Comparison of ENCODE assay signal across 8 cellular contexts in the genomic region with DNA sequence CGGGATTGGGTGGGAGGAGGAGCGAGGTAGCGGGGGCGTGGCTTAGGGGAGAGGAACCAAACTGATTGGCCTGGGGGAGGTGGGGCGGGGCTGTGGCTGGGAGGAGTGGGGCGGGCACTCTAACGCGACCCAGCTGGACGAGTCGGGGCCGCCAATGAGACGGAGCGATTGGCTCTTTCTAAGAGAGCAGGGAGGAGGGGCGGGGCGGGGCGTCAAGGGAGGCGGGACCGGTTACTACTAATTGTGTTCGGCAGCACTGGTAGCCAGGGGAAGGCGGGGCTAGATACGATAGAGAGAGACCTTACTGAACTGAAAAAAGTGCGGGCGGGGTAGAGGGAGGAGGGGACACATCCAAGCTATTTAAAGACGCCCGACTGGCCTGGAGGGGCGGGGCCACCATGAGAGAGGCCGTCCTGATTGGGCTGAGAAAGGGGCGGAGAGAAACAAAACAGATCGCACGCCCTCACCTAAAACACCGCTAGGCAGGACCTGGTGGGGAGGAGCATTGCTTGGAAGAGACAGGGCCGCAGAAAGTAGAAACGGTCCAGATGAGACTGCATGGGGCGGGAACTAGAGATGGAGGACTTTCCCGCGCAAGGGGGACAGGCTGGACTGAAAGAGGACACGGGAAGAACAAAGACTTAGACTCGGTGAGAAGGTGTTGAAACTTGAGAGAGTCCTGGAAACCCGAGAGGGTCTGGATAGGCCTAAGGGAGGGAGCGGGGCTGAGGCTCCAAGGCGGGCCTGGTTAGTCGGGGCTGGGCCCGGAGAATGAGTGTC. TPM values are rescaled to one million over a fixed set of nuclear protein-coding genes. Genes with fewer than 3 reads are reported as not detected.
DNase-seq lines count a peak whose midpoint lies in the region; ATAC-seq lines count a peak whose summit lies in the region.

KCNC3 (minus strand) TSS at position 232 of the 780 bp plus-strand sequence. CDS start 295 bp downstream, outside the sequence.

- peaks cover 8% of the 10 kb centered on the region for H3K9me3 Mint-ChIP-seq in activated T-cell treated with anti-CD3 and anti-CD28 coated beads, Interleukin-2, amount 50 U/mL, for 24 hours

- peaks cover 7% of the 10 kb centered on the region for H3K36me3 Mint-ChIP-seq in activated T-cell treated with anti-CD3 and anti-CD28 coated beads, Interleukin-2, amount 50 U/mL, for 24 hours (ENCODE audit: low read depth)

- H3K27me3 Mint-ChIP-seq in activated T-cell treated with anti-CD3 and anti-CD28 coated beads, Interleukin-2, amount 50 U/mL, for 24 hours: peaks cover 67% of the 10 kb centered on the region

- H3K4me1 Mint-ChIP-seq in activated T-cell treated with anti-CD3 and anti-CD28 coated beads, Interleukin-2, amount 50 U/mL, for 24 hours (ENCODE audit: low read depth): peaks cover 61% of the 10 kb centered on the region

- H3K4me3 ChIP-seq in BLaER1 treated with 17β-estradiol and CSF1 and Interleukin-3, amounts not matched to agents 10 nM and 100 nM: 0 out of 20 replicates have a peak within 1 kb of the TSS, but pooled peaks of 1 of the 10 experiments have one; percentile 61
- H3K4me3 ChIP-seq in esophagus (ENCODE audit: low read depth in 1 of 2, low read length in 2 of 2): peak within 1 kb of the TSS; percentile 42 to 47

- H4K20me1 ChIP-seq in BLaER1 treated with 17β-estradiol and CSF1 and Interleukin-3, amounts not matched to agents 10 nM and 100 nM: peaks cover 0 to 8% (median 0%) of the 10 kb centered on the region in 11 experiments; a peak in 6 of 22 replicates

- peak within 1 kb of the TSS in 10 of 11 experiments; percentile 56 to 87 (median 75); a peak in 18 of 22 replicates for H3K4me2 ChIP-seq in BLaER1 treated with 17β-estradiol and CSF1 and Interleukin-3, amounts not matched to agents 10 nM and 100 nM

- DNase-seq in NOMO-1 treated with dmso at 0.1 percent for 144 hours (lab: John Stamatoyannopoulos, UW; ENCODE audit: unreplicated experiment): peak; percentile 99
- DNase-seq in activated T-cell treated with anti-CD3 and anti-CD28 coated beads, Interleukin-2, amount 50 U/mL, for 24 hours: peak; percentile 90
- peak; percentile 99 for DNase-seq in mucosa of gallbladder (ENCODE audit: low spot score)
- peak; percentile 66 to 84 for DNase-seq in stimulated activated CD8-positive, alpha-beta memory T cell treated with anti-CD3 and anti-CD28 coated beads, Interleukin-4, amount 100 ng/mL, for 4 hours (ENCODE audit: low read depth in 2 of 2, low spot score in 1 of 2)

- peak within 1 kb of the TSS; percentile 66 for H3K4me3 Mint-ChIP-seq in activated T-cell treated with anti-CD3 and anti-CD28 coated beads, Interleukin-2, amount 50 U/mL, for 24 hours

- no peak within 1 kb of the TSS for H3K9ac ChIP-seq in BLaER1 treated with 17β-estradiol and CSF1 and Interleukin-3, amounts not matched to agents 10 nM and 100 nM

- H3K27ac Mint-ChIP-seq in activated T-cell treated with anti-CD3 and anti-CD28 coated beads, Interleukin-2, amount 50 U/mL, for 24 hours: peak within 1 kb of the TSS; percentile 76

- peaks cover 30 to 75% (median 66%) of the 10 kb centered on the region in 11 experiments for H3K27me3 ChIP-seq in BLaER1 treated with 17β-estradiol and CSF1 and Interleukin-3, amounts not matched to agents 10 nM and 100 nM
- H3K27me3 ChIP-seq in esophagus (ENCODE audit: control insufficient read depth in 1 of 2, insufficient read depth in 2 of 2, low read length in 2 of 2): peaks cover 5 to 27% of the 10 kb centered on the region in 2 donors

- ATAC-seq in GM19351 (IDR thresholded peaks at IDR 0.05; ENCODE audit: unreplicated experiment) (peak; percentile 55), HG03565 (IDR thresholded peaks at IDR 0.05; ENCODE audit: unreplicated experiment) (peak; percentile 34)

- H3K27ac ChIP-seq in BLaER1 treated with 17β-estradiol and CSF1 and Interleukin-3, amounts not matched to agents 10 nM and 100 nM: no peak within 1 kb of the TSS
- peak within 1 kb of the TSS; percentile 5 to 47 for H3K27ac ChIP-seq in esophagus (ENCODE audit: low read depth in 2 of 2, low read length in 1 of 2)

- peaks cover 0 to 28% (median 11%) of the 10 kb centered on the region in 11 experiments; a peak in 14 of 22 replicates for H3K9me3 ChIP-seq in BLaER1 treated with 17β-estradiol and CSF1 and Interleukin-3, amounts not matched to agents 10 nM and 100 nM (replicated peaks in 1 of 11)
- H3K9me3 ChIP-seq in esophagus (ENCODE audit: control insufficient read depth in 2 of 2, insufficient read depth in 1 of 2, low read depth in 1 of 2, low read length in 1 of 2): peaks cover 0 to 13% of the 10 kb centered on the region in 2 donors

- peaks cover 19 to 40% (median 29%) of the 10 kb centered on the region in 10 experiments for H3K4me1 ChIP-seq in BLaER1 treated with 17β-estradiol and CSF1 and Interleukin-3, amounts not matched to agents 10 nM and 100 nM
- H3K4me1 ChIP-seq in esophagus (ENCODE audit: control insufficient read depth in 2 of 2, insufficient read depth in 2 of 2, low read length in 1 of 2): peaks cover 14 to 30% of the 10 kb centered on the region in 2 donors

- WGBS in esophagus, 2 donors: 2% methylated on average over 41 to 43 of the region's 43 CpGs

- H3K36me3 ChIP-seq in BLaER1 treated with 17β-estradiol and CSF1 and Interleukin-3, amounts not matched to agents 10 nM and 100 nM: no peaks in the 10 kb centered on the region
- no peaks in the 10 kb centered on the region for H3K36me3 ChIP-seq in esophagus (ENCODE audit: control insufficient read depth in 2 of 2, insufficient read depth in 2 of 2, low read length in 1 of 2)

RNA-seq across cellular contexts. Expression of gene KCNC3, which starts in this region (rescaled TPM):
- polyA plus RNA-seq in esophagus: under 1 TPM; 0.45 to 0.81 TPM
- 8.6 TPM for total RNA-seq in mucosa of gallbladder

Comparison
In these comparisons a context has a peak if more than half of its experiments do, and no peak if none do; other contexts are left out.
1. H3K27ac ChIP-seq: peak in esophagus (2 of 2); none in BLaER1 treated with 17β-estradiol and CSF1 and Interleukin-3, amounts not matched to agents 10 nM and 100 nM (0 of 11).
2. Peak in every context shown above with its lines, with median percentiles within 50 percentile points of each other: DNase-seq.